Comparison of ENCODE assay signal across 18 cellular contexts in the genomic region with DNA sequence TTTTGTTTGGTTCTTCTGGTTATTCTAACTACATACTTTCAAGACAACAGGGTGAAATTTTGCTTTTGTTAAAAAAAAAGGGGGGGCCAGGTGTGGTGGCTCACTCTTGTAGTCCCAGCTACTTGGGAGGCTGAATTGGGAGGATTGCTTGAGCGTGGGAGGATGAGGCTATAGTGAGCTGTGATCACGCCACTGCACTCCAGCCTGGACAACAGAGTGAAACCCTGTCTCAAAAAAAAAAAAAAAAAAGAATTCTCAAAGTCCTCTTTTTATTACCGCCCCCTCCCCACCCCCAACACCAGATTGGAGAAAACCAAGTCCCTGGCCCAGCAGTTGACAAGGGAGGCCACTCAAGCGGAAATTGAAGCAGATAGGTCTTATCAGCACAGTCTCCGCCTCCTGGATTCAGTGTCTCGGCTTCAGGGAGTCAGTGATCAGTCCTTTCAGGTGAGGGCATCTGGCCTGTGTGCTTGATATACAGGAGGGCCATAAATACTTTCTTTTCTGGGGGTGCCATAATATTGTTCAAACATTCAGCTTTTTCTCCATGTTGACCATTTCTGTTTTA. TPM values are rescaled to one million over a fixed set of nuclear protein-coding genes. Genes with fewer than 3 reads are reported as not detected.
DNase-seq lines count a peak whose midpoint lies in the region; ATAC-seq and TF ChIP-seq lines count a peak whose summit lies in the region.
"Had no signal": no experiment of that assay in that cellular context is flagged by ENCODE, and none has a peak within 500 bp of the region (broad histone marks: within the 10 kb centered on the region; RNA-seq: fewer than 3 reads in every experiment).

No MANE protein-coding gene starts in this region.

- DNase-seq in adipocyte (ENCODE audit: low read depth) (no peak), prostate gland (ENCODE audit: low spot score) (no peak)
- no peak for DNase-seq in activated T-cell treated with anti-CD3 and anti-CD28 coated beads, Interleukin-2, amount 50 U/mL, for 48 hours
- DNase-seq: activated T-cell treated with anti-CD3 and anti-CD28 coated beads, Interleukin-2, amount 50 U/mL, for 4 hours; CD8-positive, alpha-beta memory T cell; foreskin keratinocyte; midbrain; NCI-H1930; NCI-H510A treated with DMSO at 0.1 percent for 48 hours had no signal

- H3K9me3 ChIP-seq in HUES48 (ENCODE audit: control insufficient read depth, insufficient read depth, low read length), result no peaks in the 10 kb centered on the region
- no peaks in the 10 kb centered on the region for H3K9me3 ChIP-seq in adipocyte (ENCODE audit: control insufficient read depth, low read length)
- H3K9me3 ChIP-seq in muscle layer of colon (ENCODE audit: low read length), result no peaks in the 10 kb centered on the region
- no peaks in the 10 kb centered on the region for H3K9me3 ChIP-seq in prostate gland

- no peaks in the 10 kb centered on the region for H3K79me2 ChIP-seq in ACC112 (ENCODE audit: control insufficient read depth, insufficient read depth, low read length, unreplicated experiment)

- H3K27ac ChIP-seq in ACC112 (ENCODE audit: low read depth, low read length), result peak overlapping the region; percentile 98
- H3K27ac ChIP-seq in HUES48 (ENCODE audit: low read depth, low read length), result peak overlapping the region; percentile 97
- peak overlapping the region; percentile 74 for H3K27ac ChIP-seq in muscle layer of colon (ENCODE audit: low read depth, low read length)
- no peak overlapping the region for H3K27ac ChIP-seq in prostate gland

- H2AFZ ChIP-seq in ACC112 (ENCODE audit: low read length, unreplicated experiment), result no peak overlapping the region

- H3K4me3 ChIP-seq in ACC112 (ENCODE audit: low read depth, low read length) (no peak overlapping the region), HUES48 (ENCODE audit: low read depth, low read length) (no peak overlapping the region), adipocyte (ENCODE audit: low read length) (no peak overlapping the region), muscle layer of colon (ENCODE audit: low read depth in 1 of 2, low read length in 2 of 2) (no peak overlapping the region), prostate gland (no peak overlapping the region)
- H3K4me3 ChIP-seq: K562 had no signal

- no peak for TF ChIP-seq CTCF in prostate gland (IDR thresholded peaks at IDR 0.05)

- H3K4me1 ChIP-seq in ACC112 (ENCODE audit: control insufficient read depth, insufficient read depth, low read length, unreplicated experiment), result peaks cover 50% of the 10 kb centered on the region
- peaks cover 18% of the 10 kb centered on the region for H3K4me1 ChIP-seq in HUES48 (ENCODE audit: control insufficient read depth, insufficient read depth, low read length)
- H3K4me1 ChIP-seq in adipocyte (ENCODE audit: control insufficient read depth, insufficient read depth, low read length), result peaks cover 67% of the 10 kb centered on the region
- H3K4me1 ChIP-seq in muscle layer of colon (ENCODE audit: insufficient read depth, low read length), result peaks cover 16% of the 10 kb centered on the region
- peaks cover 3% of the 10 kb centered on the region for H3K4me1 ChIP-seq in prostate gland (replicated peaks)

- WGBS in prostate gland, result over 99% methylated on average over 6 of the region's 6 CpGs

- TF ChIP-seq POLR2A in prostate gland (IDR thresholded peaks at IDR 0.05), result no peak

- intact Hi-C loops in prostate gland (cut with DNase I), result loop anchor here (5.0 to 10.0 kb wide), 2 partner anchors 211 to 274 kb away; partner anchors contain the start of gene LAMC1

- H3K36me3 ChIP-seq in ACC112 (ENCODE audit: insufficient read depth, low read length) (0 out of 2 replicates have a peak, but pooled peaks cover 11% of the 10 kb centered on the region), HUES48 (ENCODE audit: control insufficient read depth, insufficient read depth, low read length) (no peaks in the 10 kb centered on the region; the same call in 1 of the 2 replicates), adipocyte (ENCODE audit: control insufficient read depth, insufficient read depth, low read length, severe bottlenecking) (no peaks in the 10 kb centered on the region), muscle layer of colon (ENCODE audit: insufficient read depth, low read length) (no peaks in the 10 kb centered on the region), prostate gland (no peaks in the 10 kb centered on the region)

- H3K27me3 ChIP-seq in ACC112 (ENCODE audit: insufficient read depth, low read length) (no peaks in the 10 kb centered on the region), HUES48 (ENCODE audit: control insufficient read depth, insufficient read depth, low read length) (no peaks in the 10 kb centered on the region), adipocyte (replicated peaks; ENCODE audit: control insufficient read depth, insufficient read depth, low read length) (no peaks in the 10 kb centered on the region), muscle layer of colon (ENCODE audit: control insufficient read depth in 1 of 2, insufficient read depth in 2 of 2, low read length in 2 of 2) (no peaks in the 10 kb centered on the region), prostate gland (replicated peaks; ENCODE audit: insufficient read depth) (no peaks in the 10 kb centered on the region)
- H3K27me3 ChIP-seq: foreskin keratinocyte had no signal

- no peak for ATAC-seq in HG02970 (IDR thresholded peaks at IDR 0.05; ENCODE audit: low FRiP score, unreplicated experiment)
- ATAC-seq in HG02763 (IDR thresholded peaks at IDR 0.05; ENCODE audit: unreplicated experiment), result no peak
- ATAC-seq: activated CD4-positive, CD25-positive, alpha-beta regulatory T cell treated with anti-CD3 and anti-CD28 coated beads, Interleukin-2, amount 50 U/mL, for 24 hours; activated naive CD4-positive, alpha-beta T cell treated with anti-CD3 and anti-CD28 coated beads, Interleukin-2, amount 50 U/mL, for 72 hours; activated T-cell treated with anti-CD3 and anti-CD28 coated beads, Interleukin-2, amount 50 U/mL, for 4 hours; foreskin keratinocyte had no signal

- no peak overlapping the region for H3K9ac ChIP-seq in HUES48 (ENCODE audit: low read depth, low read length)
- H3K9ac ChIP-seq in adipocyte (ENCODE audit: low read length), result peak overlapping the region; percentile 88
- no peak overlapping the region for H3K9ac ChIP-seq in muscle layer of colon (ENCODE audit: low read length)

RNA-seq across cellular contexts. Expression of gene LAMC2, which starts 50.2 kb away (rescaled TPM):
- total RNA-seq in prostate gland, result 10 to 100 TPM in 1 of 2 donors, 1 to 10 TPM in 1; 9.3 to 11.6 TPM
- total RNA-seq: activated naive CD4-positive, alpha-beta T cell treated with anti-CD3 and anti-CD28 coated beads, Interleukin-2, amount 50 U/mL, for 72 hours; CD8-positive, alpha-beta memory T cell; T-helper 2 cell treated with Interferon-gamma antibody and Interleukin-4, amounts not matched to agents 100 ng/mL and 5 ng/mL, for 36 hours had no signal

Comparison
In these comparisons a context has a peak if more than half of its experiments do, and no peak if none do; other contexts are left out.
1. H3K27ac ChIP-seq: peak in ACC112 (single experiment), HUES48 (single experiment) and muscle layer of colon (single experiment); none in prostate gland (0 of 2).